23 cellular contexts compared by ENCODE assay signal in genomic region chr1:63966016-63966415, GRCh38.
"Had no signal": no experiment of that assay in that cellular context is flagged by ENCODE, and none has a peak within 500 bp of the region (broad histone marks: within the 10 kb centered on the region; RNA-seq: fewer than 3 reads in every experiment).

No MANE protein-coding gene starts in this region.

- H3K36me3 ChIP-seq: brain microvascular endothelial cell, esophagus muscularis mucosa, right lobe of liver, suprapubic skin, upper lobe of left lung had no signal

- ATAC-seq: activated T-helper 17 cell treated with anti-CD3 and anti-CD28 coated beads, Interleukin-2, amount 50 U/mL, for 72 hours; left ventricle myocardium superior; right lobe of liver; stimulated activated naive CD8-positive, alpha-beta T cell treated with anti-CD3 and anti-CD28 coated beads, Interleukin-15, amount 100 ng/mL, for 72 hours; WTC11 had no signal

- H3K9ac ChIP-seq: parathyroid adenoma had no signal

- DNase-seq: activated CD4-positive, alpha-beta memory T cell treated with anti-CD3 and anti-CD28 coated beads for 36 hours; activated CD4-positive, alpha-beta T cell treated with anti-CD3 and anti-CD28 coated beads for 4 hours; activated naive CD4-positive, alpha-beta T cell; activated T-cell treated with anti-CD3 and anti-CD28 coated beads for 4 hours; brain microvascular endothelial cell; effector CD8-positive, alpha-beta T cell; immature natural killer cell; kidney glomerular epithelial cell; left ventricle myocardium superior; naive B cell; right lobe of liver; small intestine; stimulated activated CD4-positive, alpha-beta T cell treated with anti-CD3 and anti-CD28 coated beads, Interleukin-15, amount 100 ng/mL, for 24 hours; stimulated activated CD4-positive, alpha-beta T cell treated with anti-CD3 and anti-CD28 coated beads, Interleukin-2, amount 100 ng/mL, for 48 hours; stimulated activated naive CD8-positive, alpha-beta T cell treated with anti-CD3 and anti-CD28 coated beads, Interleukin-15, amount 100 ng/mL, for 72 hours; upper lobe of left lung had no signal

- H3K27me3 ChIP-seq: brain microvascular endothelial cell, esophagus muscularis mucosa, right lobe of liver, suprapubic skin, upper lobe of left lung had no signal

- H3K4me3 Mint-ChIP-seq: activated CD4-positive, alpha-beta memory T cell treated with anti-CD3 and anti-CD28 coated beads for 36 hours; activated T-helper 17 cell treated with anti-CD3 and anti-CD28 coated beads, Interleukin-2, amount 50 U/mL, for 72 hours; central memory CD8-positive, alpha-beta T cell; dendritic cell treated with granulocyte-macrophage colony-stimulating factor and Interleukin-4, amounts not matched to agents 40 ng/mL and 50 ng/mL, for 4 days; immature natural killer cell; naive B cell; stimulated activated naive CD8-positive, alpha-beta T cell treated with anti-CD3 and anti-CD28 coated beads, Interleukin-15, amount 100 ng/mL, for 72 hours; WTC11 had no signal

- H3K27me3 Mint-ChIP-seq: dendritic cell treated with granulocyte-macrophage colony-stimulating factor and Interleukin-4, amounts not matched to agents 40 ng/mL and 50 ng/mL, for 4 days; naive B cell had no signal

- H3K4me1 Mint-ChIP-seq: activated T-helper 17 cell treated with anti-CD3 and anti-CD28 coated beads, Interleukin-2, amount 50 U/mL, for 72 hours; central memory CD8-positive, alpha-beta T cell; immature natural killer cell; naive B cell; stimulated activated naive CD8-positive, alpha-beta T cell treated with anti-CD3 and anti-CD28 coated beads, Interleukin-15, amount 100 ng/mL, for 72 hours had no signal

- H3K9me3 Mint-ChIP-seq: activated CD4-positive, alpha-beta memory T cell treated with anti-CD3 and anti-CD28 coated beads for 36 hours; activated T-helper 17 cell treated with anti-CD3 and anti-CD28 coated beads, Interleukin-2, amount 50 U/mL, for 72 hours; central memory CD8-positive, alpha-beta T cell; dendritic cell treated with granulocyte-macrophage colony-stimulating factor and Interleukin-4, amounts not matched to agents 40 ng/mL and 50 ng/mL, for 4 days; immature natural killer cell; naive B cell; stimulated activated naive CD8-positive, alpha-beta T cell treated with anti-CD3 and anti-CD28 coated beads, Interleukin-15, amount 100 ng/mL, for 72 hours had no signal

- H3K27ac Mint-ChIP-seq: activated CD4-positive, alpha-beta memory T cell treated with anti-CD3 and anti-CD28 coated beads for 36 hours; activated T-helper 17 cell treated with anti-CD3 and anti-CD28 coated beads, Interleukin-2, amount 50 U/mL, for 72 hours; dendritic cell treated with granulocyte-macrophage colony-stimulating factor and Interleukin-4, amounts not matched to agents 40 ng/mL and 50 ng/mL, for 4 days; immature natural killer cell; stimulated activated naive CD8-positive, alpha-beta T cell treated with anti-CD3 and anti-CD28 coated beads, Interleukin-15, amount 100 ng/mL, for 72 hours; WTC11 had no signal

- H3K36me3 Mint-ChIP-seq: activated CD4-positive, alpha-beta memory T cell treated with anti-CD3 and anti-CD28 coated beads for 36 hours; immature natural killer cell; naive B cell had no signal

- H3K4me3 ChIP-seq: esophagus muscularis mucosa, right lobe of liver, suprapubic skin, upper lobe of left lung had no signal

- H3K27ac ChIP-seq: brain microvascular endothelial cell, esophagus muscularis mucosa, parathyroid adenoma, right lobe of liver, suprapubic skin, upper lobe of left lung had no signal

- H3K9me3 ChIP-seq: esophagus muscularis mucosa, right lobe of liver, suprapubic skin, upper lobe of left lung had no signal

- H3K4me1 ChIP-seq: right lobe of liver, suprapubic skin had no signal
